Comparison of ENCODE assay signal across 12 cellular contexts in genomic region chr2:64338910-64339500, GRCh38.
DNase-seq lines count a peak whose midpoint lies in the region; ATAC-seq, FAIRE-seq and TF ChIP-seq lines count a peak whose summit lies in the region.
"Had no signal": no experiment of that assay in that cellular context is flagged by ENCODE, and none has a peak within 500 bp of the region (broad histone marks: within the 10 kb centered on the region; RNA-seq: fewer than 3 reads in every experiment).

No MANE protein-coding gene starts in this region.

- H3K9me3 Mint-ChIP-seq in activated CD4-positive, alpha-beta memory T cell treated with anti-CD3 and anti-CD28 coated beads for 36 hours: no peaks in the 10 kb centered on the region
- H3K9me3 Mint-ChIP-seq in activated CD4-positive, alpha-beta memory T cell treated with anti-CD3 and anti-CD28 coated beads, Interleukin-2, amount 10 ng/mL, durations not matched to agents 7 days and 5 days: no peaks in the 10 kb centered on the region

- intact Hi-C loops in activated CD4-positive, alpha-beta memory T cell treated with anti-CD3 and anti-CD28 coated beads for 36 hours (cut with micrococcal nuclease): loop anchor here (10.0 kb wide), 2 partner anchors 116 to 754 kb away; partner anchors contain the start of genes LGALSL, MDH1 and WDPCP
- intact Hi-C loops in PC-3 (cut with micrococcal nuclease) (loop anchor here (10.0 kb wide), 1 partner anchor 116 kb away; the partner anchor contains the start of gene LGALSL), K562 (cut with micrococcal nuclease) (no loop called here)

- H3K27me3 ChIP-seq in PC-3 (ENCODE audit: low read length) (no peaks in the 10 kb centered on the region), K562 (ENCODE audit: control insufficient read depth in 2 of 2, insufficient read depth in 2 of 2, low read length in 2 of 2) (peaks cover 0 to 15% of the 10 kb centered on the region in 2 experiments; a peak in 4 of 5 replicates)
- H3K27me3 ChIP-seq: colonic mucosa, suprapubic skin had no signal

- CTCF ChIA-PET in activated CD4-positive, alpha-beta memory T cell treated with anti-CD3 and anti-CD28 coated beads for 36 hours (lab: Charles Lee): interaction anchor here (1.0 to 1.5 kb wide), 2 partner anchors 8 to 149 kb away, joined by 4 to 6 read pairs; no protein-coding TSS in a partner anchor
- CTCF ChIA-PET in activated CD4-positive, alpha-beta memory T cell treated with anti-CD3 and anti-CD28 coated beads, Interleukin-2, amount 10 ng/mL, durations not matched to agents 7 days and 5 days (lab: Charles Lee): interaction anchor here (1.5 to 1.6 kb wide), 2 partner anchors 8 to 10 kb away, joined by 3 to 5 read pairs; no protein-coding TSS in a partner anchor
- CTCF ChIA-PET in PC-3 (lab: Charles Lee) (interaction anchor here (0.6 kb wide), 1 partner anchor 525 kb away, joined by 3 read pairs; no protein-coding TSS in a partner anchor), K562 (lab: Yijun Ruan, JAX; ENCODE audit: low intra/inter-chr PET ratio) (no interaction called here)

- FAIRE-seq in K562 (lab: Jason Lieb, UNC): no peak

- in situ Hi-C loops in K562 (cut with MboI): loop anchor here (10.0 kb wide), 1 partner anchor 236 kb away; no protein-coding TSS in a partner anchor

- H3K79me2 ChIP-seq in PC-3 (ENCODE audit: low read length): no peaks in the 10 kb centered on the region
- H3K79me2 ChIP-seq in K562 (ENCODE audit: control insufficient read depth, insufficient read depth, low read length): no peaks in the 10 kb centered on the region

- H3K36me3 Mint-ChIP-seq in activated CD4-positive, alpha-beta memory T cell treated with anti-CD3 and anti-CD28 coated beads for 36 hours: no peaks in the 10 kb centered on the region
- no peaks in the 10 kb centered on the region for H3K36me3 Mint-ChIP-seq in activated CD4-positive, alpha-beta memory T cell treated with anti-CD3 and anti-CD28 coated beads, Interleukin-2, amount 10 ng/mL, durations not matched to agents 7 days and 5 days (ENCODE audit: low read depth)

- H3K27ac ChIP-seq in PC-3 (ENCODE audit: low read length): no peak overlapping the region
- no peak overlapping the region for H3K27ac ChIP-seq in K562 (ENCODE audit: extremely low read depth, low read depth, low read length)
- H3K27ac ChIP-seq: colonic mucosa, suprapubic skin had no signal

- TF ChIP-seq EP300 in K562 (IDR thresholded peaks at IDR 0.05; ENCODE audit: low read length): no peak

- H3F3A ChIP-seq in PC-3 (ENCODE audit: low read length, unreplicated experiment): no peaks in the 10 kb centered on the region

- H3K4me2 ChIP-seq in PC-3 (ENCODE audit: low read length) (peak overlapping the region; percentile 0; the same call in 1 of the 2 replicates), K562 (ENCODE audit: insufficient read depth, low read length) (no peak overlapping the region)

- H4K20me1 ChIP-seq in PC-3 (ENCODE audit: low read length) (no peaks in the 10 kb centered on the region), K562 (replicated peaks; ENCODE audit: control insufficient read depth, insufficient read depth, low read length) (no peaks in the 10 kb centered on the region; the same call in 1 of the 2 replicates)

- TF ChIP-seq RAD21 in K562 (CRISPR knock-in tag; conservative IDR thresholded peaks at IDR 0.05 in 1 of 2, IDR thresholded peaks at IDR 0.05 in 1 of 2): no peak

- H3K4me3 Mint-ChIP-seq in activated CD4-positive, alpha-beta memory T cell treated with anti-CD3 and anti-CD28 coated beads for 36 hours: no peak overlapping the region
- H3K4me3 Mint-ChIP-seq in activated CD4-positive, alpha-beta memory T cell treated with anti-CD3 and anti-CD28 coated beads, Interleukin-2, amount 10 ng/mL, durations not matched to agents 7 days and 5 days: no peak overlapping the region

- H2AFZ ChIP-seq in PC-3 (ENCODE audit: low read length) (no peak overlapping the region), K562 (ENCODE audit: low read depth, low read length) (no peak overlapping the region)

- H3K27ac Mint-ChIP-seq in activated CD4-positive, alpha-beta memory T cell treated with anti-CD3 and anti-CD28 coated beads for 36 hours: no peak overlapping the region
- no peak overlapping the region for H3K27ac Mint-ChIP-seq in activated CD4-positive, alpha-beta memory T cell treated with anti-CD3 and anti-CD28 coated beads, Interleukin-2, amount 10 ng/mL, durations not matched to agents 7 days and 5 days

- ATAC-seq in PC-3 (peak; percentile 74), K562 (no peak), HG03025 (IDR thresholded peaks at IDR 0.05; ENCODE audit: low FRiP score, unreplicated experiment) (no peak)

- DNase-seq in activated CD4-positive, alpha-beta memory T cell treated with anti-CD3 and anti-CD28 coated beads for 36 hours: peak; percentile 30
- DNase-seq in activated CD4-positive, alpha-beta memory T cell treated with anti-CD3 and anti-CD28 coated beads, Interleukin-2, amount 10 ng/mL, durations not matched to agents 7 days and 5 days: no peak
- DNase-seq in PC-3 (peak; percentile 67), K562 (ENCODE audit: extremely low read depth in 1 of 4, low spot score in 3 of 4) (no peak), NCI-H128 (lab: John Stamatoyannopoulos, UW; ENCODE audit: unreplicated experiment) (no peak)
- DNase-seq in stimulated activated CD8-positive, alpha-beta memory T cell treated with anti-CD3 and anti-CD28 coated beads, Interleukin-4, amount 100 ng/mL, for 24 hours (ENCODE audit: low read depth): peak; percentile 45
- DNase-seq in stimulated activated CD4-positive, alpha-beta T cell treated with anti-CD3 and anti-CD28 coated beads, Interleukin-4, amount 100 ng/mL, for 24 hours: no peak
- DNase-seq: AML-193, colonic mucosa, MV-4-11 had no signal

- H3K4me3 ChIP-seq in PC-3 (ENCODE audit: low read length): no peak overlapping the region
- H3K4me3 ChIP-seq in K562: no peak overlapping the region
- H3K4me3 ChIP-seq: colonic mucosa, suprapubic skin had no signal

- H3K4me1 Mint-ChIP-seq in activated CD4-positive, alpha-beta memory T cell treated with anti-CD3 and anti-CD28 coated beads for 36 hours (ENCODE audit: low read depth): no peaks in the 10 kb centered on the region
- H3K4me1 Mint-ChIP-seq in activated CD4-positive, alpha-beta memory T cell treated with anti-CD3 and anti-CD28 coated beads, Interleukin-2, amount 10 ng/mL, durations not matched to agents 7 days and 5 days: peaks cover 4% of the 10 kb centered on the region

- 2% methylated on average over 5 of the region's 5 CpGs for WGBS in K562 (ENCODE audit: insufficient coverage, low coverage, missing lambda C conversion rate)

- peaks cover 5% of the 10 kb centered on the region for H3K27me3 Mint-ChIP-seq in activated CD4-positive, alpha-beta memory T cell treated with anti-CD3 and anti-CD28 coated beads for 36 hours
- peaks cover 2% of the 10 kb centered on the region for H3K27me3 Mint-ChIP-seq in activated CD4-positive, alpha-beta memory T cell treated with anti-CD3 and anti-CD28 coated beads, Interleukin-2, amount 10 ng/mL, durations not matched to agents 7 days and 5 days

- TF ChIP-seq POLR2A in K562 (conservative IDR thresholded peaks at IDR 0.05): no peak

- no peaks in the 10 kb centered on the region for H3K9me1 ChIP-seq in K562 (ENCODE audit: control insufficient read depth, insufficient read depth, low read length)

- no peaks in the 10 kb centered on the region for H3K9me2 ChIP-seq in PC-3 (replicated peaks; ENCODE audit: low read length)

- H3K9ac ChIP-seq in PC-3 (ENCODE audit: low read length) (no peak overlapping the region), K562 (ENCODE audit: insufficient read depth in 1 of 2, low read depth in 2 of 2, low read length in 2 of 2) (no peak overlapping the region)

- no peaks in the 10 kb centered on the region for H3K36me3 ChIP-seq in PC-3 (ENCODE audit: low read depth, low read length)
- no peaks in the 10 kb centered on the region for H3K36me3 ChIP-seq in K562 (ENCODE audit: control insufficient read depth, insufficient read depth, low read length)
- H3K36me3 ChIP-seq: colonic mucosa, suprapubic skin had no signal

- no peak for TF ChIP-seq CTCF in PC-3 (conservative IDR thresholded peaks at IDR 0.05; ENCODE audit: low read depth, low read length)
- TF ChIP-seq CTCF in K562 (IDR thresholded peaks at IDR 0.05 in 2 of 3, conservative IDR thresholded peaks at IDR 0.05 in 1 of 3; ENCODE audit: insufficient read depth in 2 of 3, low read depth in 1 of 3, low read length in 3 of 3): no peak

- H3K4me1 ChIP-seq in PC-3 (ENCODE audit: insufficient read depth, low read length) (peaks cover 44% of the 10 kb centered on the region), K562 (replicated peaks in 1 of 2; ENCODE audit: control insufficient read depth in 2 of 2, insufficient read depth in 2 of 2, low read length in 2 of 2) (no peaks in the 10 kb centered on the region)
- H3K4me1 ChIP-seq: colonic mucosa, suprapubic skin had no signal

- POLR2A ChIA-PET in activated CD4-positive, alpha-beta memory T cell treated with anti-CD3 and anti-CD28 coated beads for 36 hours (lab: Charles Lee): no interaction called here
- POLR2A ChIA-PET in activated CD4-positive, alpha-beta memory T cell treated with anti-CD3 and anti-CD28 coated beads, Interleukin-2, amount 10 ng/mL, durations not matched to agents 7 days and 5 days (lab: Charles Lee): no interaction called here
- POLR2A ChIA-PET in PC-3 (lab: Charles Lee; ENCODE audit: unreplicated experiment) (no interaction called here), K562 (lab: Yijun Ruan, JAX) (no interaction called here)

- 0 out of 2 replicates have a peak, but pooled peaks cover 3% of the 10 kb centered on the region for H3K9me3 ChIP-seq in PC-3 (ENCODE audit: low read length)
- H3K9me3 ChIP-seq in K562 (replicated peaks; ENCODE audit: control insufficient read depth, insufficient read depth, low read depth, low read length): no peaks in the 10 kb centered on the region
- H3K9me3 ChIP-seq: colonic mucosa, suprapubic skin had no signal

- no TSS peak for BruUV-seq in PC-3 (replicated peaks; lab: Mats Ljungman, UMichigan)
- BruUV-seq in K562 (replicated peaks; lab: Mats Ljungman, UMichigan): no TSS peak

TF ChIP-seq in K562, 482 proteins besides CTCF, POLR2A, EP300 and RAD21:
- TF ChIP-seq TFAP4 (CRISPR knock-in tag; IDR thresholded peaks at IDR 0.05; ENCODE audit: borderline replicate concordance) (peak; percentile 29; the same call in 1 of the 2 replicates), HSF4 (CRISPR knock-in tag; IDR thresholded peaks at IDR 0.05; ENCODE audit: borderline replicate concordance) (no peak), ZNF41 (CRISPR knock-in tag; conservative IDR thresholded peaks at IDR 0.05) (no peak)
TF ChIP-seq in K562: peak in this region for 1.

Comparison
In these comparisons a context has a peak if more than half of its experiments do, and no peak if none do; other contexts are left out.
1. DNase-seq: peak in activated CD4-positive, alpha-beta memory T cell treated with anti-CD3 and anti-CD28 coated beads for 36 hours (single experiment), PC-3 (single experiment) and stimulated activated CD8-positive, alpha-beta memory T cell treated with anti-CD3 and anti-CD28 coated beads, Interleukin-4, amount 100 ng/mL, for 24 hours (single experiment); none in activated CD4-positive, alpha-beta memory T cell treated with anti-CD3 and anti-CD28 coated beads, Interleukin-2, amount 10 ng/mL, durations not matched to agents 7 days and 5 days (single experiment), K562 (0 of 4), NCI-H128 (single experiment) and stimulated activated CD4-positive, alpha-beta T cell treated with anti-CD3 and anti-CD28 coated beads, Interleukin-4, amount 100 ng/mL, for 24 hours (single experiment).